In the genomic region with DNA sequence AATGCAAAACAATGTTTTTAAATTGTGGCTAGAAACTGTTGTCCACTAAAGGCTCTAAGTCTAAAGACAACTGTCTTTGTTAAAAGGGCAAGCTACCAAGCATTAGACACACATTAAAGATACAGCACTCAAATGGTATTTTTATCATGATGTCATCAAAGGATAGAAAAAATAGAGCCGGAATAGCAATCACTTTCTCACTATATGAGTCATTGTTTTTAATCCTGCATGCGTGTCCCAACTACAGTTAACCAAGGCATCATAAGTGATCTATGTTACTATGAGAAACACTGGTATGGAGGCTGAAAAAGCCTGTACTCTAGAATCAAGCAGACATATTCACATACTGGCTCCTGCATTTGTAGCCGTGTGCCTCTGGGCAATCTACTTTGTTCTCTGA, we compare ENCODE assay signal across 1 cellular context.
TF ChIP-seq lines count a peak whose summit lies in the region.

No MANE protein-coding gene starts in this region.

TF ChIP-seq in K562, 482 proteins besides CTCF, POLR2A, EP300 and RAD21 (continued from another document and continues in another):
- TF ChIP-seq, protein P1, sequence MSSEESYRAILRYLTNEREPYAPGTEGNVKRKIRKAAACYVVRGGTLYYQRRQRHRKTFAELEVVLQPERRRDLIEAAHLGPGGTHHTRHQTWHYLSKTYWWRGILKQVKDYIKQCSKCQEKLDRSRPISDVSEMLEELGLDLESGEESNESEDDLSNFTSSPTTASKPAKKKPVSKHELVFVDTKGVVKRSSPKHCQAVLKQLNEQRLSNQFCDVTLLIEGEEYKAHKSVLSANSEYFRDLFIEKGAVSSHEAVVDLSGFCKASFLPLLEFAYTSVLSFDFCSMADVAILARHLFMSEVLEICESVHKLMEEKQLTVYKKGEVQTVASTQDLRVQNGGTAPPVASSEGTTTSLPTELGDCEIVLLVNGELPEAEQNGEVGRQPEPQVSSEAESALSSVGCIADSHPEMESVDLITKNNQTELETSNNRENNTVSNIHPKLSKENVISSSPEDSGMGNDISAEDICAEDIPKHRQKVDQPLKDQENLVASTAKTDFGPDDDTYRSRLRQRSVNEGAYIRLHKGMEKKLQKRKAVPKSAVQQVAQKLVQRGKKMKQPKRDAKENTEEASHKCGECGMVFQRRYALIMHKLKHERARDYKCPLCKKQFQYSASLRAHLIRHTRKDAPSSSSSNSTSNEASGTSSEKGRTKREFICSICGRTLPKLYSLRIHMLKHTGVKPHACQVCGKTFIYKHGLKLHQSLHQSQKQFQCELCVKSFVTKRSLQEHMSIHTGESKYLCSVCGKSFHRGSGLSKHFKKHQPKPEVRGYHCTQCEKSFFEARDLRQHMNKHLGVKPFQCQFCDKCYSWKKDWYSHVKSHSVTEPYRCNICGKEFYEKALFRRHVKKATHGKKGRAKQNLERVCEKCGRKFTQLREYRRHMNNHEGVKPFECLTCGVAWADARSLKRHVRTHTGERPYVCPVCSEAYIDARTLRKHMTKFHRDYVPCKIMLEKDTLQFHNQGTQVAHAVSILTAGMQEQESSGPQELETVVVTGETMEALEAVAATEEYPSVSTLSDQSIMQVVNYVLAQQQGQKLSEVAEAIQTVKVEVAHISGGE (CRISPR knock-in tag; IDR thresholded peaks at IDR 0.05): 0 out of 6 replicates have a peak, but pooled peaks of 1 of the 3 experiments have one; percentile 0
- TF ChIP-seq, protein P2, sequence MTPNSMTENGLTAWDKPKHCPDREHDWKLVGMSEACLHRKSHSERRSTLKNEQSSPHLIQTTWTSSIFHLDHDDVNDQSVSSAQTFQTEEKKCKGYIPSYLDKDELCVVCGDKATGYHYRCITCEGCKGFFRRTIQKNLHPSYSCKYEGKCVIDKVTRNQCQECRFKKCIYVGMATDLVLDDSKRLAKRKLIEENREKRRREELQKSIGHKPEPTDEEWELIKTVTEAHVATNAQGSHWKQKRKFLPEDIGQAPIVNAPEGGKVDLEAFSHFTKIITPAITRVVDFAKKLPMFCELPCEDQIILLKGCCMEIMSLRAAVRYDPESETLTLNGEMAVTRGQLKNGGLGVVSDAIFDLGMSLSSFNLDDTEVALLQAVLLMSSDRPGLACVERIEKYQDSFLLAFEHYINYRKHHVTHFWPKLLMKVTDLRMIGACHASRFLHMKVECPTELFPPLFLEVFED (CRISPR knock-in tag; conservative IDR thresholded peaks at IDR 0.05): no peak
- no peak for TF ChIP-seq SOX6 (IDR thresholded peaks at IDR 0.05)
- no peak for TF ChIP-seq ZNF586 (CRISPR knock-in tag; conservative IDR thresholded peaks at IDR 0.05)
- TF ChIP-seq ZNF217 (CRISPR knock-in tag; IDR thresholded peaks at IDR 0.05): no peak
- TF ChIP-seq SMC3 (conservative IDR thresholded peaks at IDR 0.05; ENCODE audit: insufficient read depth, low read depth, low read length): no peak
- TF ChIP-seq GTF2F1 (IDR thresholded peaks at IDR 0.05; ENCODE audit: low read depth, low read length): no peak
- no peak for TF ChIP-seq NONO (IDR thresholded peaks at IDR 0.05; ENCODE audit: low read depth in 2 of 2, low read length in 1 of 2)
- no peak for TF ChIP-seq CEBPG (CRISPR knock-in tag; IDR thresholded peaks at IDR 0.05)
- TF ChIP-seq CEBPG (tag; conservative IDR thresholded peaks at IDR 0.05 in 1 of 2, IDR thresholded peaks at IDR 0.05 in 1 of 2): 0 out of 4 replicates have a peak, but pooled peaks of 1 of the 2 experiments have one; percentile 18
- TF ChIP-seq TCF3 (CRISPR knock-in tag; IDR thresholded peaks at IDR 0.05): no peak
- peak; percentile 69; the same call in 1 of the 2 replicates for TF ChIP-seq JUNB (CRISPR knock-in tag; conservative IDR thresholded peaks at IDR 0.05)
- TF ChIP-seq RAD51 (IDR thresholded peaks at IDR 0.05; ENCODE audit: borderline replicate concordance, low read depth): no peak
- no peak for TF ChIP-seq ZNF24 (IDR thresholded peaks at IDR 0.05)
- TF ChIP-seq, protein P3, sequence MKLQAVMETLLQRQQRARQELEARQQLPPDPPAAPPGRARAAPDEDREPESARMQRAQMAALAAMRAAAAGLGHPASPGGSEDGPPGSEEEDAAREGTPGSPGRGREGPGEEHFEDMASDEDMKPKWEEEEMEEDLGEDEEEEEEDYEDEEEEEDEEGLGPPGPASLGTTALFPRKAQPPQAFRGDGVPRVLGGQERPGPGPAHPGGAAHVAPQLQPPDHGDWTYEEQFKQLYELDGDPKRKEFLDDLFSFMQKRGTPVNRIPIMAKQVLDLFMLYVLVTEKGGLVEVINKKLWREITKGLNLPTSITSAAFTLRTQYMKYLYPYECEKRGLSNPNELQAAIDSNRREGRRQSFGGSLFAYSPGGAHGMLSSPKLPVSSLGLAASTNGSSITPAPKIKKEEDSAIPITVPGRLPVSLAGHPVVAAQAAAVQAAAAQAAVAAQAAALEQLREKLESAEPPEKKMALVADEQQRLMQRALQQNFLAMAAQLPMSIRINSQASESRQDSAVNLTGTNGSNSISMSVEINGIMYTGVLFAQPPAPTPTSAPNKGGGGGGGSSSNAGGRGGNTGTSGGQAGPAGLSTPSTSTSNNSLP (IDR thresholded peaks at IDR 0.05; ENCODE audit: borderline replicate concordance, low read depth, low read length): peak; percentile 36; the same call in 1 of the 2 replicates
- TF ChIP-seq FUS (optimal IDR thresholded peaks at IDR 0.05; ENCODE audit: low read depth, low read length): no peak
- no peak for TF ChIP-seq PURB (CRISPR knock-in tag; IDR thresholded peaks at IDR 0.05; ENCODE audit: low read depth)
- TF ChIP-seq SREBF1 (IDR thresholded peaks at IDR 0.05; ENCODE audit: borderline replicate concordance, low read depth, low read length): no peak
- no peak for TF ChIP-seq CBX3 (IDR thresholded peaks at IDR 0.05; ENCODE audit: borderline replicate concordance in 1 of 2, low read length in 2 of 2)
- TF ChIP-seq, protein P4, sequence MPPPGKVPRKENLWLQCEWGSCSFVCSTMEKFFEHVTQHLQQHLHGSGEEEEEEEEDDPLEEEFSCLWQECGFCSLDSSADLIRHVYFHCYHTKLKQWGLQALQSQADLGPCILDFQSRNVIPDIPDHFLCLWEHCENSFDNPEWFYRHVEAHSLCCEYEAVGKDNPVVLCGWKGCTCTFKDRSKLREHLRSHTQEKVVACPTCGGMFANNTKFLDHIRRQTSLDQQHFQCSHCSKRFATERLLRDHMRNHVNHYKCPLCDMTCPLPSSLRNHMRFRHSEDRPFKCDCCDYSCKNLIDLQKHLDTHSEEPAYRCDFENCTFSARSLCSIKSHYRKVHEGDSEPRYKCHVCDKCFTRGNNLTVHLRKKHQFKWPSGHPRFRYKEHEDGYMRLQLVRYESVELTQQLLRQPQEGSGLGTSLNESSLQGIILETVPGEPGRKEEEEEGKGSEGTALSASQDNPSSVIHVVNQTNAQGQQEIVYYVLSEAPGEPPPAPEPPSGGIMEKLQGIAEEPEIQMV (tag; conservative IDR thresholded peaks at IDR 0.05; ENCODE audit: low read depth): peak; percentile 27; the same call in 1 of the 2 replicates
- TF ChIP-seq ATF7 (IDR thresholded peaks at IDR 0.05): peak; percentile 90
- 0 out of 2 replicates have a peak, but pooled peaks have one; percentile 34 for TF ChIP-seq ZKSCAN8 (CRISPR knock-in tag; IDR thresholded peaks at IDR 0.05)
- no peak for TF ChIP-seq NFYB (IDR thresholded peaks at IDR 0.05; ENCODE audit: extremely low read depth, insufficient read length)
- TF ChIP-seq, protein P5, sequence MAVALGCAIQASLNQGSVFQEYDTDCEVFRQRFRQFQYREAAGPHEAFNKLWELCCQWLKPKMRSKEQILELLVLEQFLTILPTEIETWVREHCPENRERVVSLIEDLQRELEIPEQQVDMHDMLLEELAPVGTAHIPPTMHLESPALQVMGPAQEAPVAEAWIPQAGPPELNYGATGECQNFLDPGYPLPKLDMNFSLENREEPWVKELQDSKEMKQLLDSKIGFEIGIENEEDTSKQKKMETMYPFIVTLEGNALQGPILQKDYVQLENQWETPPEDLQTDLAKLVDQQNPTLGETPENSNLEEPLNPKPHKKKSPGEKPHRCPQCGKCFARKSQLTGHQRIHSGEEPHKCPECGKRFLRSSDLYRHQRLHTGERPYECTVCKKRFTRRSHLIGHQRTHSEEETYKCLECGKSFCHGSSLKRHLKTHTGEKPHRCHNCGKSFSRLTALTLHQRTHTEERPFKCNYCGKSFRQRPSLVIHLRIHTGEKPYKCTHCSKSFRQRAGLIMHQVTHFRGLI (CRISPR knock-in tag; IDR thresholded peaks at IDR 0.05): no peak
- no peak for TF ChIP-seq COPS2 (conservative IDR thresholded peaks at IDR 0.05)
- TF ChIP-seq TEAD1 (CRISPR knock-in tag; IDR thresholded peaks at IDR 0.05): 0 out of 4 replicates have a peak, but pooled peaks of 1 of the 2 experiments have one; percentile 12
- no peak for TF ChIP-seq ATF1 (CRISPR knock-in tag; IDR thresholded peaks at IDR 0.05)
- TF ChIP-seq ATF1 (tag; IDR thresholded peaks at IDR 0.05): 0 out of 2 replicates have a peak, but pooled peaks have one; percentile 42
- TF ChIP-seq STAG1 (CRISPR knock-in tag; IDR thresholded peaks at IDR 0.05; ENCODE audit: borderline replicate concordance): no peak
- TF ChIP-seq ERF (CRISPR knock-in tag; IDR thresholded peaks at IDR 0.05): no peak
- TF ChIP-seq PTTG1 (tag; IDR thresholded peaks at IDR 0.05; ENCODE audit: low read depth): no peak
- TF ChIP-seq SMARCA5 (IDR thresholded peaks at IDR 0.05): no peak
- TF ChIP-seq GATAD2B (IDR thresholded peaks at IDR 0.05; ENCODE audit: borderline replicate concordance): no peak
- TF ChIP-seq TRIM24 (IDR thresholded peaks at IDR 0.05): no peak
- TF ChIP-seq JUND (IDR thresholded peaks at IDR 0.05; ENCODE audit: borderline replicate concordance, low read depth, low read length): peak; percentile 78; the same call in 1 of the 2 replicates
- TF ChIP-seq JUND (tag; IDR thresholded peaks at IDR 0.05; ENCODE audit: borderline replicate concordance, low read depth, low read length): peak; percentile 88
- peak; percentile 70; the same call in 1 of the 2 replicates for TF ChIP-seq JUN (IDR thresholded peaks at IDR 0.05; ENCODE audit: borderline replicate concordance, low read depth, low read length)
- no peak for TF ChIP-seq JUN (CRISPR knock-in tag; IDR thresholded peaks at IDR 0.05; ENCODE audit: borderline replicate concordance)
- peak; percentile 59 for TF ChIP-seq DPF2 (IDR thresholded peaks at IDR 0.05)
- no peak for TF ChIP-seq CAMTA2 (CRISPR knock-in tag; conservative IDR thresholded peaks at IDR 0.05)
- no peak for TF ChIP-seq TEAD4 (IDR thresholded peaks at IDR 0.05; ENCODE audit: low read length)
- TF ChIP-seq TEAD4 (CRISPR knock-in tag; IDR thresholded peaks at IDR 0.05; ENCODE audit: borderline replicate concordance): no peak
- TF ChIP-seq SMARCB1 (IDR thresholded peaks at IDR 0.05; ENCODE audit: insufficient read length, low read depth): peak; percentile 73
- no peak for TF ChIP-seq LEF1 (IDR thresholded peaks at IDR 0.05)
- TF ChIP-seq, protein P6, sequence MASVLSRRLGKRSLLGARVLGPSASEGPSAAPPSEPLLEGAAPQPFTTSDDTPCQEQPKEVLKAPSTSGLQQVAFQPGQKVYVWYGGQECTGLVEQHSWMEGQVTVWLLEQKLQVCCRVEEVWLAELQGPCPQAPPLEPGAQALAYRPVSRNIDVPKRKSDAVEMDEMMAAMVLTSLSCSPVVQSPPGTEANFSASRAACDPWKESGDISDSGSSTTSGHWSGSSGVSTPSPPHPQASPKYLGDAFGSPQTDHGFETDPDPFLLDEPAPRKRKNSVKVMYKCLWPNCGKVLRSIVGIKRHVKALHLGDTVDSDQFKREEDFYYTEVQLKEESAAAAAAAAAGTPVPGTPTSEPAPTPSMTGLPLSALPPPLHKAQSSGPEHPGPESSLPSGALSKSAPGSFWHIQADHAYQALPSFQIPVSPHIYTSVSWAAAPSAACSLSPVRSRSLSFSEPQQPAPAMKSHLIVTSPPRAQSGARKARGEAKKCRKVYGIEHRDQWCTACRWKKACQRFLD (CRISPR knock-in tag; IDR thresholded peaks at IDR 0.05): peak; percentile 76; the same call in 1 of the 2 replicates
- TF ChIP-seq MBD2 (IDR thresholded peaks at IDR 0.05; ENCODE audit: borderline replicate concordance, low read depth): no peak
- no peak; the same call in 1 of the 2 replicates for TF ChIP-seq ZNF589 (CRISPR knock-in tag; IDR thresholded peaks at IDR 0.05; ENCODE audit: low read depth)
- TF ChIP-seq SIN3B (IDR thresholded peaks at IDR 0.05; ENCODE audit: low read depth): no peak
- TF ChIP-seq ZNF644 (tag; IDR thresholded peaks at IDR 0.05; ENCODE audit: low read depth): no peak
- TF ChIP-seq NFRKB (IDR thresholded peaks at IDR 0.05; ENCODE audit: low read depth): no peak
- TF ChIP-seq FOXK2 (conservative IDR thresholded peaks at IDR 0.05 in 1 of 2, IDR thresholded peaks at IDR 0.05 in 1 of 2; ENCODE audit: low read depth in 2 of 2): 0 out of 4 replicates have a peak, but pooled peaks of 1 of the 2 experiments have one; percentile 21
- no peak for TF ChIP-seq BCOR (IDR thresholded peaks at IDR 0.05)
- no peak for TF ChIP-seq ZNF165 (CRISPR knock-in tag; IDR thresholded peaks at IDR 0.05; ENCODE audit: borderline replicate concordance)
- TF ChIP-seq L3MBTL2 (IDR thresholded peaks at IDR 0.05): 0 out of 2 replicates have a peak, but pooled peaks have one; percentile 12
- TF ChIP-seq ZNF134 (CRISPR knock-in tag; conservative IDR thresholded peaks at IDR 0.05): no peak
- TF ChIP-seq, protein P7, sequence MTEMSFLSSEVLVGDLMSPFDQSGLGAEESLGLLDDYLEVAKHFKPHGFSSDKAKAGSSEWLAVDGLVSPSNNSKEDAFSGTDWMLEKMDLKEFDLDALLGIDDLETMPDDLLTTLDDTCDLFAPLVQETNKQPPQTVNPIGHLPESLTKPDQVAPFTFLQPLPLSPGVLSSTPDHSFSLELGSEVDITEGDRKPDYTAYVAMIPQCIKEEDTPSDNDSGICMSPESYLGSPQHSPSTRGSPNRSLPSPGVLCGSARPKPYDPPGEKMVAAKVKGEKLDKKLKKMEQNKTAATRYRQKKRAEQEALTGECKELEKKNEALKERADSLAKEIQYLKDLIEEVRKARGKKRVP (CRISPR knock-in tag; IDR thresholded peaks at IDR 0.05): peak; percentile 26; the same call in 1 of the 2 replicates
- TF ChIP-seq MAZ (CRISPR knock-in tag; conservative IDR thresholded peaks at IDR 0.05 in 1 of 2, IDR thresholded peaks at IDR 0.05 in 1 of 2): peak in 1 of 2 experiments; percentile 20; a peak in 1 of 4 replicates
- TF ChIP-seq, protein P8, sequence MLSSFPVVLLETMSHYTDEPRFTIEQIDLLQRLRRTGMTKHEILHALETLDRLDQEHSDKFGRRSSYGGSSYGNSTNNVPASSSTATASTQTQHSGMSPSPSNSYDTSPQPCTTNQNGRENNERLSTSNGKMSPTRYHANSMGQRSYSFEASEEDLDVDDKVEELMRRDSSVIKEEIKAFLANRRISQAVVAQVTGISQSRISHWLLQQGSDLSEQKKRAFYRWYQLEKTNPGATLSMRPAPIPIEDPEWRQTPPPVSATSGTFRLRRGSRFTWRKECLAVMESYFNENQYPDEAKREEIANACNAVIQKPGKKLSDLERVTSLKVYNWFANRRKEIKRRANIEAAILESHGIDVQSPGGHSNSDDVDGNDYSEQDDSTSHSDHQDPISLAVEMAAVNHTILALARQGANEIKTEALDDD (IDR thresholded peaks at IDR 0.05): peak; percentile 58; the same call in 1 of the 2 replicates
